ENCODE assay signal across 8 cellular contexts in genomic region chr13:95494082-95494681, GRCh38. TPM values are rescaled to one million over a fixed set of nuclear protein-coding genes. Genes with fewer than 3 reads are reported as not detected.
DNase-seq lines count a peak whose midpoint lies in the region; ATAC-seq and TF ChIP-seq lines count a peak whose summit lies in the region.

No MANE protein-coding gene starts in this region.

- TF ChIP-seq CTCF in A673 (conservative IDR thresholded peaks at IDR 0.05; ENCODE audit: low read depth, low read length) = peak; percentile 79
- TF ChIP-seq CTCF in GM10248 (IDR thresholded peaks at IDR 0.05; ENCODE audit: control extremely low read depth, extremely low read depth, low read depth, missing control alignments) = peak; percentile 72

- CTCF ChIA-PET in A673 (lab: Charles Lee) (interaction anchor here (0.6 to 1.0 kb wide), 2 partner anchors 198 to 340 kb away, joined by 4 to 6 read pairs; no protein-coding TSS in a partner anchor), GM10248 (lab: Yijun Ruan, JAX) (interaction anchor here (0.8 to 3.7 kb wide), 11 partner anchors 7 to 453 kb away, joined by 3 to 21 read pairs (median 4); no protein-coding TSS in a partner anchor)

- DNase-seq in A673 (ENCODE audit: low spot score) (peak; percentile 65), GM10248 (ENCODE audit: extremely low spot score) (peak; percentile 66), NCI-H82 treated with DMSO at 0.1 percent for 48 hours (lab: John Stamatoyannopoulos, UW; ENCODE audit: unreplicated experiment) (peak; percentile 16), cerebellar cortex (ENCODE audit: low spot score) (peak; percentile 48), lung microvascular endothelial cell (ENCODE audit: low read depth in 2 of 2) (peak; percentile 80 to 86), HK-2 (ENCODE audit: unreplicated experiment) (no peak)
- no peak for DNase-seq in activated naive CD8-positive, alpha-beta T cell treated with anti-CD3 and anti-CD28 coated beads for 36 hours

- no peak overlapping the region for H3K4me3 ChIP-seq in A673 (ENCODE audit: low read depth, low read length, poor library complexity, severe bottlenecking)

- H3K27me3 Mint-ChIP-seq in activated naive CD8-positive, alpha-beta T cell treated with anti-CD3 and anti-CD28 coated beads for 36 hours = peaks cover 10% of the 10 kb centered on the region

- POLR2A ChIA-PET in A673 (lab: Charles Lee; ENCODE audit: low non-redundant PET) = no interaction called here
- POLR2A ChIA-PET in GM10248 (lab: Yijun Ruan, JAX) = no interaction called here

- no peaks in the 10 kb centered on the region for H3K9me3 ChIP-seq in A673 (ENCODE audit: low read depth, low read length, poor library complexity, severe bottlenecking)

- no peaks in the 10 kb centered on the region for H3K27me3 ChIP-seq in A673 (replicated peaks; ENCODE audit: insufficient read depth, low read depth, low read length, poor library complexity)

- no peak overlapping the region for H3K27ac ChIP-seq in A673 (ENCODE audit: low read depth, low read length, poor library complexity, severe bottlenecking)

- H3K36me3 ChIP-seq in A673 (ENCODE audit: insufficient read depth, low read length, poor library complexity, severe bottlenecking) = no peaks in the 10 kb centered on the region

- H3K4me3 Mint-ChIP-seq in activated naive CD8-positive, alpha-beta T cell treated with anti-CD3 and anti-CD28 coated beads for 36 hours = no peak overlapping the region

- no peaks in the 10 kb centered on the region for H3K4me1 ChIP-seq in A673 (ENCODE audit: insufficient read depth, low read length, poor library complexity, severe bottlenecking)

- peak; percentile 66 for ATAC-seq in HG03354 (IDR thresholded peaks at IDR 0.05; ENCODE audit: poor library complexity, severe bottlenecking, unreplicated experiment)

- H3K9me3 Mint-ChIP-seq in activated naive CD8-positive, alpha-beta T cell treated with anti-CD3 and anti-CD28 coated beads for 36 hours = peaks cover 6% of the 10 kb centered on the region

- BruUV-seq in A673 (replicated peaks; lab: Mats Ljungman, UMichigan) = no TSS peak

- no peaks in the 10 kb centered on the region for H3K36me3 Mint-ChIP-seq in activated naive CD8-positive, alpha-beta T cell treated with anti-CD3 and anti-CD28 coated beads for 36 hours

- no peaks in the 10 kb centered on the region for H3K4me1 Mint-ChIP-seq in activated naive CD8-positive, alpha-beta T cell treated with anti-CD3 and anti-CD28 coated beads for 36 hours

- no peak overlapping the region for H3K27ac Mint-ChIP-seq in activated naive CD8-positive, alpha-beta T cell treated with anti-CD3 and anti-CD28 coated beads for 36 hours

- intact Hi-C loops in A673 (cut with micrococcal nuclease; ENCODE audit: unreplicated experiment) = loop anchor here (5.0 kb wide), 1 partner anchor 338 kb away; no protein-coding TSS in a partner anchor

RNA-seq across cellular contexts. Expression of gene CLDN10, which starts 58.3 kb away (rescaled TPM):
- total RNA-seq in A673 (2021) (0.37 TPM in 1 of 2 replicates, not detected in the other), lung microvascular endothelial cell (0.20 TPM in 1 of 2 replicates, not detected in the other)
- total RNA-seq in activated naive CD8-positive, alpha-beta T cell treated with anti-CD3 and anti-CD28 coated beads for 36 hours = not detected

Comparison
In these comparisons a context has a peak if more than half of its experiments do, and no peak if none do; other contexts are left out.
1. DNase-seq: peak in A673 (single experiment), GM10248 (single experiment), NCI-H82 treated with DMSO at 0.1 percent for 48 hours (single experiment), cerebellar cortex (single experiment) and lung microvascular endothelial cell (2 of 2); none in activated naive CD8-positive, alpha-beta T cell treated with anti-CD3 and anti-CD28 coated beads for 36 hours (single experiment) and HK-2 (single experiment).